In the genomic region with DNA sequence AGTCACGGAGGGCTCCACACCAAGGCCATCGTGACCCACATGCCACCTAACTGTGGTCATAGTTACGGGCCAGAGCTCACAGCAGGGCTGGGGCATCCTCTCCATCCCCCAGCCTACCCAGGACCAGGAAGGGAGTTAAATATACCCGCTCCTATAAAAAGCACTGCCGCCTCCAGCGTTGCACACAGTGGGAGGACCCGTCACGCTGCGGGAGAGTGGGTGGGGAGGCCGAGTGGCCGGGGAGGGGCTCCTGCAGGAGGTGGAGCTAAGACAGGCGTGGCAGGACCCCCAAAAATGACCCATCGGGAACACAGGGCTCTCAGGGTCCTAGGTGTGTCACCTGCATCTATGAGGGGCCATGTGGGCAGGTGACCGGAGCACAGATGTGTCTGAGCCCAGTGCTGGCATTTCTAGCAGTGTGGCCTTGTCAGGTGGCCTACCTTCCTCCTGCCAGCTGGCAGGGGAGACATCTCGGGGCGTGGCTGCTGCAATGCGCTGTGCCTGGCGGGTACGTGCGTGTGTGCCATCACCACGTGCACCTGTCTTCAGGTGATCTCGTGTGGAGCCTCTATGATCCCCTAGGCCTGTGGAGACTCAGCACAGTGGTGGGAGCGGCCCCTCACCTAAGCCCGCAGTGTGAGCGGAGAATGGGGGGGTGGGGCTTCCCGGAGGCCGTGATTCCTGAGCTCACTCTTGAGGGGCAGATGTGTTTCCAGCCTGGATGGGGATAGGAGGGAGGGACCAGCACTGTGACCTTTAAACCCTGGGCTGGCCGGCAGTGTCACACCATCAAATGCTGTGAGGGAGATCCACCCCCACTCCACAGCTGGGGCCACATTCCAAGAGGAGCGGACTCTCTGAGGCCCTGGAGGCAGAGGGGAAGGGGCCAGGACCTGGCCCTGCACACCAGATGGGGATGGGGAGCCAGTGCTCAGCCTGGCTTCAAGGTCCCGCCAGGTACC, we compare ENCODE assay signal across 1 cellular context.
TF ChIP-seq lines count a peak whose summit lies in the region.

No MANE protein-coding gene starts in this region.

TF ChIP-seq in IMR-90, 13 proteins besides CTCF, POLR2A, EP300 and RAD21:
- TF ChIP-seq SMC3 (IDR thresholded peaks at IDR 0.05; ENCODE audit: low read depth, low read length): no peak
- TF ChIP-seq NFE2L2 (IDR thresholded peaks at IDR 0.05; ENCODE audit: low read depth, low read length): no peak
- TF ChIP-seq MAFK (IDR thresholded peaks at IDR 0.05; ENCODE audit: low read depth, low read length): no peak
- TF ChIP-seq CEBPB (IDR thresholded peaks at IDR 0.05; ENCODE audit: low read depth, low read length): no peak
- TF ChIP-seq RCOR1 (IDR thresholded peaks at IDR 0.05; ENCODE audit: insufficient replicate concordance, low read length): no peak
- TF ChIP-seq FOS (IDR thresholded peaks at IDR 0.05; ENCODE audit: low read depth, low read length): no peak
- TF ChIP-seq MAZ (IDR thresholded peaks at IDR 0.05; ENCODE audit: borderline replicate concordance, low read depth, low read length): no peak
- TF ChIP-seq CHD1 (IDR thresholded peaks at IDR 0.05; ENCODE audit: low read depth, low read length): no peak
- TF ChIP-seq MXI1 (IDR thresholded peaks at IDR 0.05; ENCODE audit: borderline replicate concordance, low read depth, low read length): no peak
